Comparison of ENCODE assay signal across 8 cellular contexts in the genomic region with DNA sequence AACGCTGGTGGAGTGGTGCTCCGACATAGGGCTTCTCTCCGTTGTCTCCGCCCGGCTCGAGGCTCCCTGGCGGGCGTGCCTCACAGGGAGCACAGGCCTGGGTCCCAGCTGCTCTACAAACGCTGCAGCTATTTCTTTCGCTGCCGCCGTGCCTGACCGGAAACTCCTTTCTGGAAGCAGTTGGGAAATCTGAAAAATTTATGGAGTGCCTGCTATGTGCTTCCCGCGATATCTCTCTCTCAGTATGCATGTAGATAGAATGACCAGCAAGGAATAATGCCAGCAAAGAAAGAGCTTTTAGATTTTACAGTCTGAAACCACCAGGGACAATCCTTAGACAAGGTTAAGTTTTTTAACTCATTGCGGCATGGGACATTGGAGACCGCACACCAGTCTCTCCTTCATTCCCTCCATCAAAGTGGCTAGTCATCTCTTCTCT. TPM values are rescaled to one million over a fixed set of nuclear protein-coding genes. Genes with fewer than 3 reads are reported as not detected.
DNase-seq lines count a peak whose midpoint lies in the region; ATAC-seq and TF ChIP-seq lines count a peak whose summit lies in the region.

No MANE protein-coding gene starts in this region.

- DNase-seq in AG09309 (ENCODE audit: low read depth): no peak
- DNase-seq in WERI-Rb-1: no peak
- DNase-seq in hepatic stellate cell (ENCODE audit: low spot score): peak; percentile 67
- no peak for DNase-seq in smooth muscle cell (lab: John Stamatoyannopoulos, UW; ENCODE audit: unreplicated experiment)
- no peak for DNase-seq in HuH-7 (ENCODE audit: low spot score)
- DNase-seq in GF-D8 (lab: John Stamatoyannopoulos, UW): no peak
- no peak for DNase-seq in stimulated activated CD8-positive, alpha-beta memory T cell treated with anti-CD3 and anti-CD28 coated beads, Interleukin-4, amount 100 ng/mL, for 48 hours

- H3K4me3 ChIP-seq in AG09309 (ENCODE audit: control insufficient read depth, low read depth, low read length): peak overlapping the region; percentile 69
- H3K4me3 ChIP-seq in WERI-Rb-1 (ENCODE audit: low read depth, low read length): peak overlapping the region; percentile 60
- H3K4me3 ChIP-seq in smooth muscle cell: peak overlapping the region; percentile 60

- peak overlapping the region; percentile 77 for H3K4me2 ChIP-seq in smooth muscle cell

- H3K9me3 ChIP-seq in WERI-Rb-1 (ENCODE audit: severe bottlenecking) (no peaks in the 10 kb centered on the region), smooth muscle cell (replicated peaks; ENCODE audit: low read depth) (no peaks in the 10 kb centered on the region)

- peaks cover 5% of the 10 kb centered on the region; the same call in 1 of the 2 replicates for H3K36me3 ChIP-seq in WERI-Rb-1
- peaks cover 7% of the 10 kb centered on the region for H3K36me3 ChIP-seq in smooth muscle cell (ENCODE audit: low read depth)

- H3K79me2 ChIP-seq in smooth muscle cell (ENCODE audit: low read depth): peaks cover 35% of the 10 kb centered on the region

- peak; percentile 2 for ATAC-seq in GM21390 (IDR thresholded peaks at IDR 0.05; ENCODE audit: unreplicated experiment)

- peaks cover 19% of the 10 kb centered on the region for H3F3A ChIP-seq in smooth muscle cell (ENCODE audit: low read depth)

- H4K20me1 ChIP-seq in smooth muscle cell (ENCODE audit: low read depth): peaks cover 19% of the 10 kb centered on the region

- TF ChIP-seq CTCF in AG09309 (IDR thresholded peaks at IDR 0.05; ENCODE audit: control insufficient read depth, insufficient read depth, low read depth, low read length, missing control alignments) (no peak), WERI-Rb-1 (IDR thresholded peaks at IDR 0.05; ENCODE audit: low read depth, low read length) (no peak), smooth muscle cell (IDR thresholded peaks at IDR 0.05; ENCODE audit: borderline replicate concordance, insufficient read depth, poor library complexity, severe bottlenecking) (no peak)

- H3K9ac ChIP-seq in smooth muscle cell (ENCODE audit: low read depth): no peak overlapping the region

- H3K27me3 ChIP-seq in WERI-Rb-1 (ENCODE audit: insufficient read depth, low read depth, severe bottlenecking) (no peaks in the 10 kb centered on the region), smooth muscle cell (ENCODE audit: low read depth) (no peaks in the 10 kb centered on the region)

- H3K27ac ChIP-seq in WERI-Rb-1 (peak overlapping the region; percentile 66), smooth muscle cell (ENCODE audit: low read depth) (peak overlapping the region; percentile 28)

- peaks cover 17% of the 10 kb centered on the region for H3K4me1 ChIP-seq in smooth muscle cell (ENCODE audit: low read depth)

- WGBS in smooth muscle cell (ENCODE audit: low lambda C conversion rate): 8% methylated on average over 17 of the region's 17 CpGs

- peak overlapping the region; percentile 82 for H2AFZ ChIP-seq in smooth muscle cell (ENCODE audit: low read depth)

RNA-seq across cellular contexts. Expression of gene NPHP3, which starts 0.8 kb away (rescaled TPM):
- total RNA-seq in smooth muscle cell: 25.3 and 39.6 TPM in 2 replicates
- 9.9 and 13.0 TPM in 2 replicates for polyA plus RNA-seq in smooth muscle cell
